In the genomic region with DNA sequence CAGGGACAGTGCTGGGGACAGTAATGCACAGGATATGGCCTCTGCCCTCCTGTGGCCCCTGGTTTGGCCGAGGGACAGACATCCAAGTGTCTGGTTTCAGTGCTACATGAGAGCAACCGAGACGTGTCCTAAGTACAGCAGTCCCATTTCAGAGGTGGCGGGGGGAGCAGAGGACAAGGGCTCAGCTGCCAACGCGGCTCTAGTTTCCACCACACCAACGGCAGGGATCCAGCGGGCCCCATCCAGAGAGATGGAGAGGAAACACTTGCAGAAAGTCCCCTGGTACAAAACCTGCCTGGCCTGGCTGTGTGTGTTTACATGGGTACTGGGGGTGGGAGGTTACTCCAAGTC, we compare ENCODE assay signal across 16 cellular contexts.
DNase-seq lines count a peak whose midpoint lies in the region; ATAC-seq, FAIRE-seq and TF ChIP-seq lines count a peak whose summit lies in the region.
"Had no signal": no experiment of that assay in that cellular context is flagged by ENCODE, and none has a peak within 500 bp of the region (broad histone marks: within the 10 kb centered on the region; RNA-seq: fewer than 3 reads in every experiment).

No MANE protein-coding gene starts in this region.

- peak overlapping the region; percentile 41 for H3K27ac Mint-ChIP-seq in activated T-helper 17 cell treated with anti-CD3 and anti-CD28 coated beads, Interleukin-2, amount 50 U/mL, for 72 hours

- no peaks in the 10 kb centered on the region for H3K9me3 ChIP-seq in small intestine (ENCODE audit: control insufficient read depth, low read depth)
- no peaks in the 10 kb centered on the region for H3K9me3 ChIP-seq in upper lobe of right lung

- no peaks in the 10 kb centered on the region for H3K9me3 Mint-ChIP-seq in activated T-helper 17 cell treated with anti-CD3 and anti-CD28 coated beads, Interleukin-2, amount 50 U/mL, for 72 hours
- H3K9me3 Mint-ChIP-seq: IgD-negative memory B cell had no signal

- H3K27ac ChIP-seq in small intestine (ENCODE audit: low read depth in 1 of 2, low read length in 1 of 2) (peak overlapping the region; percentile 30 to 71), upper lobe of right lung (no peak overlapping the region)
- H3K27ac ChIP-seq: 22Rv1, GM23248 had no signal

- H3K4me3 Mint-ChIP-seq in activated T-helper 17 cell treated with anti-CD3 and anti-CD28 coated beads, Interleukin-2, amount 50 U/mL, for 72 hours = no peak overlapping the region
- H3K4me3 Mint-ChIP-seq: IgD-negative memory B cell had no signal

- FAIRE-seq in small intestine (lab: Jason Lieb, UNC) = no peak
- FAIRE-seq: GM12878 had no signal

- H3K36me3 Mint-ChIP-seq in activated T-helper 17 cell treated with anti-CD3 and anti-CD28 coated beads, Interleukin-2, amount 50 U/mL, for 72 hours (ENCODE audit: low read depth) = peaks cover 23% of the 10 kb centered on the region

- H3K36me3 ChIP-seq in small intestine (ENCODE audit: control insufficient read depth in 2 of 2, insufficient read depth in 2 of 2, low read length in 2 of 2) (peaks cover 4 to 6% of the 10 kb centered on the region in 2 donors), upper lobe of right lung (peaks cover 39% of the 10 kb centered on the region)

- H3K27me3 Mint-ChIP-seq in activated T-helper 17 cell treated with anti-CD3 and anti-CD28 coated beads, Interleukin-2, amount 50 U/mL, for 72 hours = no peaks in the 10 kb centered on the region
- H3K27me3 Mint-ChIP-seq: IgD-negative memory B cell had no signal

- no peak for TF ChIP-seq CTCF in upper lobe of right lung (IDR thresholded peaks at IDR 0.05)

- intact Hi-C loops in upper lobe of right lung (cut with DNase I) = no loop called here

- DNase-seq in DMS 273 (lab: John Stamatoyannopoulos, UW; ENCODE audit: unreplicated experiment) (peak; percentile 22), DMS 273 treated with DMSO at 0.1 percent for 48 hours (lab: John Stamatoyannopoulos, UW) (no peak), left lobe of liver (ENCODE audit: low spot score) (no peak), small intestine (no peak), upper lobe of right lung (no peak), DMS153 treated with DMSO at 0.1 percent for 48 hours (lab: John Stamatoyannopoulos, UW; ENCODE audit: unreplicated experiment) (no peak)
- no peak for DNase-seq in stimulated activated CD4-positive, alpha-beta T cell treated with anti-CD3 and anti-CD28 coated beads, Interleukin-4, amount 100 ng/mL, for 24 hours
- DNase-seq: DMS53, GM23248, NCI-H1417 treated with DMSO at 0.1 percent for 48 hours, NCI-H2029 treated with DMSO at 0.1 percent for 48 hours, NCI-H510A treated with DMSO at 0.1 percent for 48 hours had no signal

- H3K27me3 ChIP-seq in small intestine (ENCODE audit: control insufficient read depth in 2 of 2, insufficient read depth in 2 of 2, low read length in 2 of 2) = no peaks in the 10 kb centered on the region
- H3K27me3 ChIP-seq in upper lobe of right lung = no peaks in the 10 kb centered on the region

- ATAC-seq in activated T-helper 17 cell treated with anti-CD3 and anti-CD28 coated beads, Interleukin-2, amount 50 U/mL, for 72 hours (replicated peaks) = no peak
- ATAC-seq in left lobe of liver = peak; percentile 7
- no peak for ATAC-seq in upper lobe of right lung
- ATAC-seq: GM12878 had no signal

- 79 to 82% (median 80%) methylated on average over 8 of the region's 8 CpGs for WGBS in small intestine, 3 donors

- H3K4me1 ChIP-seq in small intestine (ENCODE audit: control insufficient read depth in 2 of 2, insufficient read depth in 1 of 2, low read depth in 1 of 2, low read length in 1 of 2) = peaks cover 0 to 3% of the 10 kb centered on the region in 2 donors
- H3K4me1 ChIP-seq in upper lobe of right lung = peaks cover 6% of the 10 kb centered on the region

- no peak overlapping the region for H3K4me3 ChIP-seq in small intestine (ENCODE audit: low read depth in 1 of 2, low read length in 2 of 2)
- no peak overlapping the region for H3K4me3 ChIP-seq in upper lobe of right lung
- H3K4me3 ChIP-seq: GM12878, GM23248 had no signal

- peaks cover 13% of the 10 kb centered on the region for H3K4me1 Mint-ChIP-seq in activated T-helper 17 cell treated with anti-CD3 and anti-CD28 coated beads, Interleukin-2, amount 50 U/mL, for 72 hours
